ENCODE assay signal across 10 cellular contexts in genomic region chr2:231123362-231123898, GRCh38. TPM values are rescaled to one million over a fixed set of nuclear protein-coding genes. Genes with fewer than 3 reads are reported as not detected.
DNase-seq lines count a peak whose midpoint lies in the region; ATAC-seq and TF ChIP-seq lines count a peak whose summit lies in the region.
"Had no signal": no experiment of that assay in that cellular context is flagged by ENCODE, and none has a peak within 500 bp of the region (broad histone marks: within the 10 kb centered on the region; RNA-seq: fewer than 3 reads in every experiment).

No MANE protein-coding gene starts in this region.

- TF ChIP-seq CTCF in breast epithelium (IDR thresholded peaks at IDR 0.05) (no peak), MCF 10A (IDR thresholded peaks at IDR 0.05; ENCODE audit: unreplicated experiment) (no peak), coronary artery (IDR thresholded peaks at IDR 0.05) (no peak), right lobe of liver (IDR thresholded peaks at IDR 0.05) (no peak), RWPE1 (conservative IDR thresholded peaks at IDR 0.05; ENCODE audit: low read depth) (no peak)

- DNase-seq in breast epithelium (ENCODE audit: low spot score in 2 of 2) = no peak
- DNase-seq in MCF 10A (ENCODE audit: unreplicated experiment) = no peak
- no peak for DNase-seq in coronary artery (ENCODE audit: low spot score)
- no peak for DNase-seq in right lobe of liver
- no peak for DNase-seq in NCI-H345 treated with DMSO at 0.1 percent for 48 hours (lab: John Stamatoyannopoulos, UW; ENCODE audit: unreplicated experiment)
- DNase-seq in RWPE1 (ENCODE audit: low spot score) = no peak

- H3K27me3 ChIP-seq in breast epithelium (no peaks in the 10 kb centered on the region), right lobe of liver (no peaks in the 10 kb centered on the region)
- H3K27me3 ChIP-seq: BLaER1 treated with 17β-estradiol and CSF1 and Interleukin-3, amounts not matched to agents 10 nM and 100 nM had no signal

- intact Hi-C loops in breast epithelium (cut with DNase I; ENCODE audit: low total_unique reads) = no loop called here
- intact Hi-C loops in MCF 10A (cut with micrococcal nuclease) = no loop called here
- intact Hi-C loops in right lobe of liver (cut with DNase I) = no loop called here

- CTCF ChIA-PET in MCF 10A (lab: Yijun Ruan, JAX) (interaction anchor here (0.6 kb wide), 1 partner anchor 394 kb away, joined by 3 read pairs; no protein-coding TSS in a partner anchor), RWPE1 (lab: Yijun Ruan, JAX) (interaction anchor here (0.6 kb wide), 1 partner anchor 52 kb away, joined by 5 read pairs; no protein-coding TSS in a partner anchor)

- H3K4me3 ChIP-seq in breast epithelium (peak overlapping the region in 2 of 3 donors; percentile 8 to 29), coronary artery (peak overlapping the region; percentile 54), right lobe of liver (peak overlapping the region in 2 of 3 donors; percentile 6 to 9), urinary bladder (ENCODE audit: low read depth, low read length) (peak overlapping the region; percentile 34)
- H3K4me3 ChIP-seq: BLaER1 treated with 17β-estradiol and CSF1 and Interleukin-3, amounts not matched to agents 10 nM and 100 nM; lung had no signal

- H3K9me3 ChIP-seq in breast epithelium (no peaks in the 10 kb centered on the region), right lobe of liver (no peaks in the 10 kb centered on the region)
- H3K9me3 ChIP-seq: BLaER1 treated with 17β-estradiol and CSF1 and Interleukin-3, amounts not matched to agents 10 nM and 100 nM had no signal

- TF ChIP-seq POLR2A in breast epithelium (IDR thresholded peaks at IDR 0.05) = no peak
- no peak for TF ChIP-seq POLR2A in right lobe of liver (IDR thresholded peaks at IDR 0.05)

- no peak overlapping the region for H3K27ac Mint-ChIP-seq in MCF 10A (ENCODE audit: low read depth, unreplicated experiment)

- peaks cover 18% of the 10 kb centered on the region for H3K36me3 Mint-ChIP-seq in MCF 10A (ENCODE audit: insufficient read depth, unreplicated experiment)

- no peaks in the 10 kb centered on the region for H3K27me3 Mint-ChIP-seq in MCF 10A (ENCODE audit: insufficient read depth, unreplicated experiment)

- POLR2A ChIA-PET in MCF 10A (lab: Yijun Ruan, JAX) (interaction anchor here (2.1 kb wide), 1 partner anchor 11 kb away, joined by 11 read pairs; no protein-coding TSS in a partner anchor), RWPE1 (lab: Yijun Ruan, JAX; ENCODE audit: low non-redundant PET) (no interaction called here)

- H3K9me3 Mint-ChIP-seq in MCF 10A (ENCODE audit: unreplicated experiment) = no peaks in the 10 kb centered on the region

- H3K4me3 Mint-ChIP-seq in MCF 10A (ENCODE audit: unreplicated experiment) = no peak overlapping the region

- H3K27ac ChIP-seq in breast epithelium = no peak overlapping the region
- peak overlapping the region in 1 of 2 donors; percentile 50 for H3K27ac ChIP-seq in coronary artery
- H3K27ac ChIP-seq in right lobe of liver = peak overlapping the region; percentile 25 to 52 (median 33)
- no peak overlapping the region for H3K27ac ChIP-seq in urinary bladder (ENCODE audit: low read depth)
- H3K27ac ChIP-seq in RWPE1 = no peak overlapping the region
- H3K27ac ChIP-seq: BLaER1 treated with 17β-estradiol and CSF1 and Interleukin-3, amounts not matched to agents 10 nM and 100 nM had no signal

- ATAC-seq in right lobe of liver (peak; percentile 85 to 89 (median 86)), HG03159 (IDR thresholded peaks at IDR 0.05; ENCODE audit: unreplicated experiment) (no peak)

- H3K4me1 Mint-ChIP-seq in MCF 10A (ENCODE audit: insufficient read depth, unreplicated experiment) = peaks cover 5% of the 10 kb centered on the region

- peaks cover 0 to 8% of the 10 kb centered on the region in 2 donors for H3K4me1 ChIP-seq in breast epithelium
- H3K4me1 ChIP-seq in right lobe of liver = peaks cover 0 to 41% (median 6%) of the 10 kb centered on the region in 4 donors
- no peaks in the 10 kb centered on the region for H3K4me1 ChIP-seq in urinary bladder (ENCODE audit: insufficient read depth)

- 17% methylated on average over 4 of the region's 4 CpGs for WGBS in right lobe of liver (ENCODE audit: insufficient coverage, low coverage, low lambda C conversion rate, missing lambda C conversion rate)
- 44% methylated on average over 4 of the region's 4 CpGs for WGBS in urinary bladder

- H3K36me3 ChIP-seq in breast epithelium (no peaks in the 10 kb centered on the region), right lobe of liver (no peaks in the 10 kb centered on the region), urinary bladder (ENCODE audit: insufficient read depth) (no peaks in the 10 kb centered on the region)

- no TSS peak for BruUV-seq in MCF 10A (replicated peaks; lab: Mats Ljungman, UMichigan)

RNA-seq across cellular contexts. Expression of gene HTR2B, which starts 1.4 kb away (rescaled TPM):
- total RNA-seq in breast epithelium (1 to 10 TPM in 1 of 3 donors, under 1 TPM in 2; 0.29 to 1.4 (median 0.98) TPM), MCF 10A (2022) (not detected in 2 replicates), right lobe of liver (under 1 TPM; 0.09 to 0.99 (median 0.45) TPM), urinary bladder (3.0 TPM)
- 0.81 TPM for polyA plus RNA-seq in urinary bladder

Comparison
In these comparisons a context has a peak if more than half of its experiments do, and no peak if none do; other contexts are left out.
1. H3K27ac ChIP-seq: peak in right lobe of liver (3 of 3); none in breast epithelium (0 of 2), urinary bladder (single experiment) and RWPE1 (single experiment).
2. Peak in every context shown above with its lines, with median percentiles within 50 percentile points of each other: H3K4me3 ChIP-seq.